Comparison of ENCODE assay signal across 22 cellular contexts in genomic region chr17:76173474-76173873, GRCh38. TPM values are rescaled to one million over a fixed set of nuclear protein-coding genes. Genes with fewer than 3 reads are reported as not detected.
"Had no signal": no experiment of that assay in that cellular context is flagged by ENCODE, and none has a peak within 500 bp of the region (broad histone marks: within the 10 kb centered on the region; RNA-seq: fewer than 3 reads in every experiment).

No MANE protein-coding gene starts in this region.

- H3K9me3 ChIP-seq: esophagus muscularis mucosa, gastrocnemius medialis, heart right ventricle, neutrophil, right atrium auricular region, thyroid gland had no signal

- H3K4me3 Mint-ChIP-seq: dendritic cell treated with granulocyte-macrophage colony-stimulating factor and Interleukin-4, amounts not matched to agents 40 ng/mL and 50 ng/mL, for 4 days; effector memory CD8-positive, alpha-beta T cell; nephron; type B pancreatic cell had no signal

- H3K9me3 Mint-ChIP-seq: dendritic cell treated with granulocyte-macrophage colony-stimulating factor and Interleukin-4, amounts not matched to agents 40 ng/mL and 50 ng/mL, for 4 days; effector memory CD8-positive, alpha-beta T cell; nephron; type B pancreatic cell had no signal

- H3K36me3 ChIP-seq: esophagus muscularis mucosa, heart right ventricle, neutrophil, right atrium auricular region, thyroid gland had no signal

- H3K4me3 ChIP-seq: esophagus muscularis mucosa, gastrocnemius medialis, heart right ventricle, lung, right atrium auricular region, thyroid gland had no signal

- H3K36me3 Mint-ChIP-seq: type B pancreatic cell had no signal

- H3K27ac ChIP-seq: epithelial cell of prostate, esophagus muscularis mucosa, gastrocnemius medialis, neutrophil, right atrium auricular region, thyroid gland had no signal

- ATAC-seq: effector memory CD8-positive, alpha-beta T cell; gastrocnemius medialis; heart right ventricle; left cardiac atrium; left ventricle myocardium superior had no signal

- H3K27me3 ChIP-seq: esophagus muscularis mucosa, gastrocnemius medialis, heart right ventricle, neutrophil, right atrium auricular region, thyroid gland had no signal

- DNase-seq: effector memory CD8-positive, alpha-beta T cell; gastrocnemius medialis; heart right ventricle; hypothalamus; left cardiac atrium; left ventricle myocardium superior; mesenchymal stem cell; midbrain; small intestine; stimulated activated CD4-positive, alpha-beta T cell treated with anti-CD3 and anti-CD28 coated beads, Interleukin-12 subunit alpha, Interleukin-12 subunit beta, amount 100 ng/mL, for 4 hours; stimulated activated naive CD4-positive, alpha-beta T cell treated with Interleukin-2 at 50 U/mL for 16 hours; thyroid gland had no signal

- H3K4me1 ChIP-seq: esophagus muscularis mucosa, heart right ventricle, right atrium auricular region, thyroid gland had no signal

- H3K27me3 Mint-ChIP-seq: effector memory CD8-positive, alpha-beta T cell; type B pancreatic cell had no signal

- H3K27ac Mint-ChIP-seq: dendritic cell treated with granulocyte-macrophage colony-stimulating factor and Interleukin-4, amounts not matched to agents 40 ng/mL and 50 ng/mL, for 4 days; effector memory CD8-positive, alpha-beta T cell; nephron; type B pancreatic cell had no signal

RNA-seq across cellular contexts. Expression of gene FOXJ1, which starts 32.4 kb away (rescaled TPM):
- total RNA-seq: fibroblast of villous mesenchyme, heart right ventricle, left cardiac atrium, left ventricle myocardium superior, osteoblast, right atrium auricular region had no signal
